In the genomic region with DNA sequence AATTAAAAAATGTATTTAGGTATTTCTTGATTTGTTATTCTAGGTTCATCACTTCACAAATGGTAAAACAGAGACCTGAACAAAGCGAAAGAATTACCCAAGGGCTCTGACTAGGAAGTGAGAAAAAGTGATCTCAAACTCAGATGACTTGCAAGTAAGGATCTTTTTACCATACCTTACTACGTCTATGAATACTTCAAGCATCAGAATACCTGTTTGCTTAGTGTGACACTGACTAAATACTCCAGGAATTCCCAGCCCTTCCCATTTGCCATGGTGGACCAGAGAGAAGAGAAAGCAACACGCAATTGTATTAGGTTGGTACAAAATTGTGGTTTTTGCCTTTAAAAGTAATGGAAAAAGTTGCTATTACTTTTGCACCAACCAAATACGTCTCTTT, we compare ENCODE assay signal across 25 cellular contexts. TPM values are rescaled to one million over a fixed set of nuclear protein-coding genes. Genes with fewer than 3 reads are reported as not detected.
DNase-seq lines count a peak whose midpoint lies in the region; ATAC-seq, FAIRE-seq and TF ChIP-seq lines count a peak whose summit lies in the region.
"Had no signal": no experiment of that assay in that cellular context is flagged by ENCODE, and none has a peak within 500 bp of the region (broad histone marks: within the 10 kb centered on the region; RNA-seq: fewer than 3 reads in every experiment).

No MANE protein-coding gene starts in this region.

- peaks cover 23% of the 10 kb centered on the region for H3K4me1 ChIP-seq in A549
- H3K4me1 ChIP-seq in astrocyte (ENCODE audit: insufficient read depth, low read length), result peaks cover 9% of the 10 kb centered on the region
- H3K4me1 ChIP-seq: SJCRH30 had no signal

- H3K4me3 ChIP-seq in A549, result no peak overlapping the region
- H3K4me3 ChIP-seq in astrocyte (ENCODE audit: insufficient read depth, low read depth, low read length), result no peak overlapping the region
- H3K4me3 ChIP-seq: heart right ventricle, right lobe of liver, SJCRH30, thoracic aorta had no signal

- no peak for TF ChIP-seq RAD21 in A549 (conservative IDR thresholded peaks at IDR 0.05 in 1 of 2, IDR thresholded peaks at IDR 0.05 in 1 of 2)

- FAIRE-seq in A549 (lab: Jason Lieb, UNC), result no peak
- no peak for FAIRE-seq in astrocyte (lab: Jason Lieb, UNC)

- no peak overlapping the region for H3K4me3 Mint-ChIP-seq in astrocyte (ENCODE audit: unreplicated experiment)
- H3K4me3 Mint-ChIP-seq in activated T-cell treated with anti-CD3 and anti-CD28 coated beads, Interleukin-2, amount 50 U/mL, for 72 hours, result no peak overlapping the region
- H3K4me3 Mint-ChIP-seq: activated naive CD4-positive, alpha-beta T cell treated with anti-CD3 and anti-CD28 coated beads for 36 hours; T-cell had no signal

- H2AFZ ChIP-seq in astrocyte (ENCODE audit: low read depth, low read length), result no peak overlapping the region

- 54% methylated on average over 4 of the region's 4 CpGs for WGBS in A549 (ENCODE audit: missing lambda C conversion rate)

- TF ChIP-seq POLR2A in A549 (IDR thresholded peaks at IDR 0.05; ENCODE audit: low read length), result no peak

- H3K27ac ChIP-seq in A549 (no peak overlapping the region), astrocyte (ENCODE audit: low read depth, low read length) (no peak overlapping the region)
- H3K27ac ChIP-seq: heart right ventricle, right lobe of liver, SJCRH30, thoracic aorta had no signal

- ATAC-seq in A549 (peak; percentile 62 to 82), GM21515 (IDR thresholded peaks at IDR 0.05; ENCODE audit: unreplicated experiment) (no peak), GM21360 (IDR thresholded peaks at IDR 0.05; ENCODE audit: unreplicated experiment) (no peak)
- no peak for ATAC-seq in activated T-cell treated with anti-CD3 and anti-CD28 coated beads, Interleukin-2, amount 50 U/mL, for 72 hours (replicated peaks in 1 of 2)
- ATAC-seq: heart right ventricle; Panc1; right lobe of liver; stimulated activated naive CD8-positive, alpha-beta T cell treated with anti-CD3 and anti-CD28 coated beads, Interleukin-15, Interleukin-2, amounts not matched to agents 100 U/mL and 50 U/mL, for 24 hours; T-cell had no signal

- H3K27me3 ChIP-seq in astrocyte (ENCODE audit: insufficient read depth, low read length), result no peaks in the 10 kb centered on the region
- H3K27me3 ChIP-seq: heart right ventricle, right lobe of liver, SJCRH30 had no signal

- CTCF ChIA-PET in A549 (lab: Yijun Ruan, JAX), result no interaction called here

- H3K36me3 ChIP-seq in astrocyte (ENCODE audit: insufficient read depth, low read length), result no peaks in the 10 kb centered on the region
- H3K36me3 ChIP-seq: heart right ventricle, right lobe of liver, SJCRH30, thoracic aorta had no signal

- H3K4me2 ChIP-seq in A549 (peak overlapping the region; percentile 6; the same call in 1 of the 3 replicates), astrocyte (ENCODE audit: low read length) (no peak overlapping the region)

- H3K9ac ChIP-seq in astrocyte (ENCODE audit: low read length), result no peak overlapping the region

- no peaks in the 10 kb centered on the region for H3K27me3 Mint-ChIP-seq in astrocyte (ENCODE audit: low read depth, unreplicated experiment)
- H3K27me3 Mint-ChIP-seq in activated T-cell treated with anti-CD3 and anti-CD28 coated beads, Interleukin-2, amount 50 U/mL, for 72 hours (ENCODE audit: low read depth), result no peaks in the 10 kb centered on the region
- H3K27me3 Mint-ChIP-seq: T-cell had no signal

- POLR2A ChIA-PET in A549 (lab: Yijun Ruan, JAX), result no interaction called here

- no peaks in the 10 kb centered on the region for H3K9me3 Mint-ChIP-seq in astrocyte (ENCODE audit: unreplicated experiment)
- peaks cover 2 to 3% of the 10 kb centered on the region in 2 donors for H3K9me3 Mint-ChIP-seq in activated T-cell treated with anti-CD3 and anti-CD28 coated beads, Interleukin-2, amount 50 U/mL, for 72 hours
- H3K9me3 Mint-ChIP-seq: activated naive CD4-positive, alpha-beta T cell treated with anti-CD3 and anti-CD28 coated beads for 36 hours had no signal

- H3K27ac Mint-ChIP-seq in astrocyte (ENCODE audit: unreplicated experiment), result no peak overlapping the region
- H3K27ac Mint-ChIP-seq in activated T-cell treated with anti-CD3 and anti-CD28 coated beads, Interleukin-2, amount 50 U/mL, for 72 hours, result no peak overlapping the region
- H3K27ac Mint-ChIP-seq: activated naive CD4-positive, alpha-beta T cell treated with anti-CD3 and anti-CD28 coated beads for 36 hours; T-cell had no signal

- H3K9me3 ChIP-seq in A549 (no peaks in the 10 kb centered on the region), astrocyte (ENCODE audit: insufficient read depth, low read depth, low read length) (no peaks in the 10 kb centered on the region)
- H3K9me3 ChIP-seq: heart right ventricle, right lobe of liver, SJCRH30, thoracic aorta had no signal

- no peaks in the 10 kb centered on the region for H4K20me1 ChIP-seq in astrocyte (ENCODE audit: insufficient read depth, low read length)

- H3K36me3 Mint-ChIP-seq in astrocyte (ENCODE audit: low read depth, unreplicated experiment), result no peaks in the 10 kb centered on the region
- H3K36me3 Mint-ChIP-seq in activated T-cell treated with anti-CD3 and anti-CD28 coated beads, Interleukin-2, amount 50 U/mL, for 72 hours (ENCODE audit: insufficient read depth in 2 of 2), result no peaks in the 10 kb centered on the region
- H3K36me3 Mint-ChIP-seq: T-cell had no signal

- no peak for TF ChIP-seq EP300 in A549 (IDR thresholded peaks at IDR 0.05)

- DNase-seq in A549 (ENCODE audit: low read depth in 1 of 2, low spot score in 1 of 2), result peak; percentile 2 to 52
- peak; percentile 30 for DNase-seq in HT1080 (ENCODE audit: low read depth)
- DNase-seq in astrocyte (ENCODE audit: low read depth), result peak; percentile 57
- peak; percentile 96 for DNase-seq in kidney tubule cell (ENCODE audit: low spot score)
- DNase-seq in NCI-H82 (lab: John Stamatoyannopoulos, UW), result no peak
- no peak for DNase-seq in activated T-cell treated with anti-CD3 and anti-CD28 coated beads, Interleukin-2, amount 50 U/mL, for 72 hours
- DNase-seq: activated CD4-positive, CD25-positive, alpha-beta regulatory T cell; activated naive CD4-positive, alpha-beta T cell treated with anti-CD3 and anti-CD28 coated beads for 36 hours; DMS53; effector CD4-positive, alpha-beta T cell; erythroblast; foreskin fibroblast; heart right ventricle; Karpas-422; MV-4-11; NCI-H510A treated with DMSO at 0.1 percent for 48 hours; posterior cingulate gyrus; right lobe of liver; SJCRH30; stimulated activated naive CD8-positive, alpha-beta T cell treated with anti-CD3 and anti-CD28 coated beads, Interleukin-15, Interleukin-2, amounts not matched to agents 100 U/mL and 50 U/mL, for 24 hours; T-cell had no signal

- no peaks in the 10 kb centered on the region for H3K79me2 ChIP-seq in astrocyte (ENCODE audit: insufficient read depth, low read length)

- TF ChIP-seq CTCF in A549 (IDR thresholded peaks at IDR 0.05) (no peak), astrocyte (IDR thresholded peaks at IDR 0.05; ENCODE audit: insufficient read depth, low read depth, low read length) (no peak)

- peaks cover 19% of the 10 kb centered on the region for H3K4me1 Mint-ChIP-seq in astrocyte (ENCODE audit: low read depth, unreplicated experiment)
- no peaks in the 10 kb centered on the region for H3K4me1 Mint-ChIP-seq in activated T-cell treated with anti-CD3 and anti-CD28 coated beads, Interleukin-2, amount 50 U/mL, for 72 hours (ENCODE audit: low read depth)
- H3K4me1 Mint-ChIP-seq: T-cell had no signal

TF ChIP-seq in A549, 52 proteins besides CTCF, POLR2A, EP300 and RAD21:
- TF ChIP-seq CHD4 (IDR thresholded peaks at IDR 0.05; ENCODE audit: borderline replicate concordance) (no peak), FOSL2 (IDR thresholded peaks at IDR 0.05) (no peak), FOSL2 (CRISPR knock-in tag; IDR thresholded peaks at IDR 0.05) (peak; percentile 45)

RNA-seq across cellular contexts. Expression of a gene that starts 35.8 kb away (rescaled TPM):
- polyA plus RNA-seq in A549 (2011; rRNA removed) (3.8 and 5.9 TPM in 2 replicates), A549 (2017; fragmentation: RNase III; extraction: RNeasy Plus Mini Kit Qiagen cat#74134 plus additional on column Dnase treatment) (1.8 to 1.9 TPM (median 1.9 TPM) in 3 replicates)
- 0.73 and 0.75 TPM in 2 replicates for polyA plus RNA-seq in A549 (2012; cell fraction: cytosol; rRNA removed)
- 1.4 and 2.2 TPM in 2 replicates for polyA plus RNA-seq in A549 (2012; cell fraction: nucleus; rRNA removed)
- polyA minus RNA-seq in A549 (2011; rRNA and poly(A)+ RNA removed), result 5.1 and 6.2 TPM in 2 replicates
- total RNA-seq in HT1080 (2014; rRNA removed; shearing (Covaris generic)), result 0.43 and 1.7 TPM in 2 replicates
- polyA plus RNA-seq in HT1080 (2015; cell fraction: cytosol; rRNA removed), result 0.95 and 1.3 TPM in 2 replicates
- 2.7 and 3.3 TPM in 2 replicates for polyA plus RNA-seq in HT1080 (2015; cell fraction: nucleus; rRNA removed)
- 25.9 and 30.3 TPM in 2 replicates for total RNA-seq in astrocyte
- not detected for total RNA-seq in activated T-cell treated with anti-CD3 and anti-CD28 coated beads, Interleukin-2, amount 50 U/mL, for 72 hours
- total RNA-seq: activated naive CD4-positive, alpha-beta T cell treated with anti-CD3 and anti-CD28 coated beads for 36 hours had no signal

Comparison
In these comparisons a context has a peak if more than half of its experiments do, and no peak if none do; other contexts are left out.
1. ATAC-seq: peak in A549 (2 of 2); none in GM21515 (single experiment), GM21360 (single experiment) and activated T-cell treated with anti-CD3 and anti-CD28 coated beads, Interleukin-2, amount 50 U/mL, for 72 hours (0 of 2).
2. DNase-seq: peak in A549 (2 of 2), HT1080 (single experiment), astrocyte (single experiment) and kidney tubule cell (single experiment); none in NCI-H82 (single experiment) and activated T-cell treated with anti-CD3 and anti-CD28 coated beads, Interleukin-2, amount 50 U/mL, for 72 hours (0 of 2).
3. RNA of a gene that starts 35.8 kb away (total RNA-seq): 25.9 to 30.3 TPM in astrocyte; 0.43 to 1.7 TPM in HT1080 and not detected in activated T-cell treated with anti-CD3 and anti-CD28 coated beads, Interleukin-2, amount 50 U/mL, for 72 hours; every median in the first group is over 10 times any median in the second.